Comparison of ENCODE assay signal across 8 cellular contexts in the genomic region with DNA sequence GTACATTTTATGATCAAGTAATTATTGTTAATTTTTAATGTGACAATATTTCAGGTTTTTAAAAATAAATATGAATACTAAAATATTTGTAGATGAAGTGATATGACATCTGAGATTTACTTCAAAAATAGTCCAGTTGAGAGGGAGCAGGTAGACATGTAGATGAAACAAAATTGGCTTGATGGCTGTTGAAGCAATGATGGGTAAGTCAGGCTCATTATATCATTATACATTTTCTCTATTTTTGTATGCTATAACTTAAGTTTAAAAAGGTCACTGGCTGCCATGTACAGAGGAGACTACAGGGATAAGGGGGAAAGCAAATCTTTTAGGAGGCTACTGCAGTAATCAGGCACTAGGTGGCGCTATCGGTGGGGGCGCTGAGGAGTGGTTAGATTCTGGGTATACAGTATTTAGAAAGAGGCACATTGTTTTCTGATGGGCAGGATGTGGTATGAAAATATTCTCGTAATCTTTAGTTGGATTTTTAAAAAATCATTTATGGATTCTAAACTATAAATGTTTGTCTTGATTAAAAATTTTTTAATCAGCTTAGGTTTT.
DNase-seq lines count a peak whose midpoint lies in the region; ATAC-seq lines count a peak whose summit lies in the region.

No MANE protein-coding gene starts in this region.

- H3K4me1 Mint-ChIP-seq in activated CD4-positive, alpha-beta T cell treated with anti-CD3 and anti-CD28 coated beads, Interleukin-2, amount 10 ng/mL, durations not matched to agents 24 days and 14 days: no peaks in the 10 kb centered on the region

- H3K27ac ChIP-seq in substantia nigra (ENCODE audit: low read depth, low read length, poor library complexity, severe bottlenecking): no peak overlapping the region

- no peaks in the 10 kb centered on the region for H3K36me3 Mint-ChIP-seq in activated CD4-positive, alpha-beta T cell treated with anti-CD3 and anti-CD28 coated beads, Interleukin-2, amount 10 ng/mL, durations not matched to agents 24 days and 14 days (ENCODE audit: low read depth)

- no peaks in the 10 kb centered on the region for H3K9me3 Mint-ChIP-seq in activated CD4-positive, alpha-beta T cell treated with anti-CD3 and anti-CD28 coated beads, Interleukin-2, amount 10 ng/mL, durations not matched to agents 24 days and 14 days

- ATAC-seq in GM18867 (IDR thresholded peaks at IDR 0.05; ENCODE audit: unreplicated experiment) (peak; percentile 92), HG03095 (IDR thresholded peaks at IDR 0.05; ENCODE audit: unreplicated experiment) (peak; percentile 96)

- H3K27ac Mint-ChIP-seq in activated CD4-positive, alpha-beta T cell treated with anti-CD3 and anti-CD28 coated beads, Interleukin-2, amount 10 ng/mL, durations not matched to agents 24 days and 14 days: no peak overlapping the region

- no peak overlapping the region for H3K4me3 Mint-ChIP-seq in activated CD4-positive, alpha-beta T cell treated with anti-CD3 and anti-CD28 coated beads, Interleukin-2, amount 10 ng/mL, durations not matched to agents 24 days and 14 days

- H3K27me3 Mint-ChIP-seq in activated CD4-positive, alpha-beta T cell treated with anti-CD3 and anti-CD28 coated beads, Interleukin-2, amount 10 ng/mL, durations not matched to agents 24 days and 14 days: peaks cover 13% of the 10 kb centered on the region

- DNase-seq in AML-193 (lab: John Stamatoyannopoulos, UW) (peak; percentile 62 to 65), NCI-H2227 treated with DMSO at 0.1 percent for 48 hours (lab: John Stamatoyannopoulos, UW) (peak; percentile 65), mucosa of gallbladder (ENCODE audit: low spot score) (peak; percentile 17), substantia nigra (lab: John Stamatoyannopoulos, UW) (peak in 31 of 49 donors; percentile 9 to 65 (median 32))
- DNase-seq in activated CD4-positive, alpha-beta T cell treated with anti-CD3 and anti-CD28 coated beads, Interleukin-2, amount 10 ng/mL, durations not matched to agents 24 days and 14 days: peak; percentile 87
- DNase-seq in effector CD8-positive, alpha-beta T cell (lab: John Stamatoyannopoulos, UW): peak; percentile 6

- intact Hi-C loops in activated CD4-positive, alpha-beta T cell treated with anti-CD3 and anti-CD28 coated beads, Interleukin-2, amount 10 ng/mL, durations not matched to agents 24 days and 14 days (cut with micrococcal nuclease): loop anchor here (2.0 to 5.0 kb wide), 2 partner anchors 660 to 745 kb away; no protein-coding TSS in a partner anchor

Comparison
In these comparisons a context has a peak if more than half of its experiments do, and no peak if none do; other contexts are left out.
1. DNase-seq: peak in every context shown above with its lines; median percentile 87 in activated CD4-positive, alpha-beta T cell treated with anti-CD3 and anti-CD28 coated beads, Interleukin-2, amount 10 ng/mL, durations not matched to agents 24 days and 14 days; 65 in NCI-H2227 treated with DMSO at 0.1 percent for 48 hours; 64 in AML-193; 32 in substantia nigra; 17 in mucosa of gallbladder; 6 in effector CD8-positive, alpha-beta T cell.